Comparison of ENCODE assay signal across 8 cellular contexts in the genomic region with DNA sequence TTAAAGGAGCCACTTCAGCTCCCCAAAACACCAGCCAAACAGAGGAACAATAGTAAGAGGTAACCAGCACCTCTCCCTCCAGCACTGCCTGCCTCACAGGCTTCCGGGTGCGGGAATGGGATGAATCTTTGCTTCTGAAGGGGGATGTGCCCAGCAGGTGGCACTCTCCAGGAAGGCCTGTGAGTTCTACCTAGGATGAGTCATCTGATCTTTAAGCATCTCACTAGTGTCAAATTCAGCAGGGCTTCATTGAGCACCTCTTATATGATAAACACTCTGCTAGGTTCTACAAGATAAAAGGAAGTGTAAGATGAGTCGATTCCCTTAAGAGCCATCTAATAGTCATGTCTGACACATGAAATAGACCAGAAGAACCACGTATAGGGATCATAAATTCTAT.
A peak's percentile ranks its signal among the peaks of the same experiment; 100 is the strongest.
DNase-seq lines count a peak whose midpoint lies in the region; ATAC-seq and TF ChIP-seq lines count a peak whose summit lies in the region.

No MANE protein-coding gene starts in this region.

- H3K27ac Mint-ChIP-seq in activated CD4-positive, alpha-beta memory T cell treated with anti-CD3 and anti-CD28 coated beads for 36 hours = no peak overlapping the region
- no peak overlapping the region for H3K27ac Mint-ChIP-seq in activated CD4-positive, alpha-beta memory T cell treated with anti-CD3 and anti-CD28 coated beads, Interleukin-2, amount 10 ng/mL, durations not matched to agents 7 days and 5 days

- H3K9me3 Mint-ChIP-seq in activated CD4-positive, alpha-beta memory T cell treated with anti-CD3 and anti-CD28 coated beads for 36 hours = no peaks in the 10 kb centered on the region
- H3K9me3 Mint-ChIP-seq in activated CD4-positive, alpha-beta memory T cell treated with anti-CD3 and anti-CD28 coated beads, Interleukin-2, amount 10 ng/mL, durations not matched to agents 7 days and 5 days = no peaks in the 10 kb centered on the region

- peak in 1 of 2 donors; percentile 10 for TF ChIP-seq CTCF in left lung (IDR thresholded peaks at IDR 0.05)

- no peaks in the 10 kb centered on the region for H3K4me1 ChIP-seq in left lung

- H3K36me3 ChIP-seq in left lung = no peaks in the 10 kb centered on the region

- H3K27me3 ChIP-seq in left lung = no peaks in the 10 kb centered on the region

- no peak overlapping the region for H3K4me3 ChIP-seq in left lung

- no peaks in the 10 kb centered on the region for H3K36me3 Mint-ChIP-seq in activated CD4-positive, alpha-beta memory T cell treated with anti-CD3 and anti-CD28 coated beads for 36 hours
- H3K36me3 Mint-ChIP-seq in activated CD4-positive, alpha-beta memory T cell treated with anti-CD3 and anti-CD28 coated beads, Interleukin-2, amount 10 ng/mL, durations not matched to agents 7 days and 5 days (ENCODE audit: low read depth) = no peaks in the 10 kb centered on the region

- peak; percentile 52 for ATAC-seq in left lung
- ATAC-seq in HG03139 (IDR thresholded peaks at IDR 0.05; ENCODE audit: unreplicated experiment) = no peak
- ATAC-seq in GM18511 (IDR thresholded peaks at IDR 0.05; ENCODE audit: unreplicated experiment) = no peak

- no peak overlapping the region for H3K27ac ChIP-seq in left lung

- H3K27me3 Mint-ChIP-seq in activated CD4-positive, alpha-beta memory T cell treated with anti-CD3 and anti-CD28 coated beads for 36 hours = peaks cover 3% of the 10 kb centered on the region
- peaks cover 17% of the 10 kb centered on the region for H3K27me3 Mint-ChIP-seq in activated CD4-positive, alpha-beta memory T cell treated with anti-CD3 and anti-CD28 coated beads, Interleukin-2, amount 10 ng/mL, durations not matched to agents 7 days and 5 days

- intact Hi-C loops in activated CD4-positive, alpha-beta memory T cell treated with anti-CD3 and anti-CD28 coated beads for 36 hours (cut with micrococcal nuclease) = loop anchor here (1.0 kb wide), 1 partner anchor 57 kb away; no protein-coding TSS in a partner anchor
- intact Hi-C loops in left lung (cut with DNase I) = loop anchor here in 1 of 2 donors (10.0 kb wide), 1 partner anchor 62 kb away; no protein-coding TSS in a partner anchor

- POLR2A ChIA-PET in activated CD4-positive, alpha-beta memory T cell treated with anti-CD3 and anti-CD28 coated beads for 36 hours (lab: Charles Lee) = no interaction called here
- POLR2A ChIA-PET in activated CD4-positive, alpha-beta memory T cell treated with anti-CD3 and anti-CD28 coated beads, Interleukin-2, amount 10 ng/mL, durations not matched to agents 7 days and 5 days (lab: Charles Lee) = no interaction called here

- DNase-seq in activated CD4-positive, alpha-beta memory T cell treated with anti-CD3 and anti-CD28 coated beads for 36 hours = peak; percentile 36
- no peak for DNase-seq in activated CD4-positive, alpha-beta memory T cell treated with anti-CD3 and anti-CD28 coated beads, Interleukin-2, amount 10 ng/mL, durations not matched to agents 7 days and 5 days
- DNase-seq in NCI-H1436 treated with DMSO at 0.1 percent for 48 hours (lab: John Stamatoyannopoulos, UW) = peak; percentile 78
- DNase-seq in astrocyte of the hippocampus (ENCODE audit: low read depth, low spot score) = peak; percentile 60
- no peak for DNase-seq in left lung
- DNase-seq in G401 (ENCODE audit: low spot score) = no peak

- in situ Hi-C loops in G401 (cut with HindIII; ENCODE audit: low sequenced_read_pairs) = no loop called here

- H3K4me1 Mint-ChIP-seq in activated CD4-positive, alpha-beta memory T cell treated with anti-CD3 and anti-CD28 coated beads for 36 hours (ENCODE audit: low read depth) = peaks cover 12% of the 10 kb centered on the region
- H3K4me1 Mint-ChIP-seq in activated CD4-positive, alpha-beta memory T cell treated with anti-CD3 and anti-CD28 coated beads, Interleukin-2, amount 10 ng/mL, durations not matched to agents 7 days and 5 days = peaks cover 23% of the 10 kb centered on the region

- CTCF ChIA-PET in activated CD4-positive, alpha-beta memory T cell treated with anti-CD3 and anti-CD28 coated beads for 36 hours (lab: Charles Lee) = interaction anchor here (0.6 to 1.1 kb wide), 3 partner anchors 37 to 67 kb away, joined by 3 to 4 read pairs (median 3); no protein-coding TSS in a partner anchor
- CTCF ChIA-PET in activated CD4-positive, alpha-beta memory T cell treated with anti-CD3 and anti-CD28 coated beads, Interleukin-2, amount 10 ng/mL, durations not matched to agents 7 days and 5 days (lab: Charles Lee) = interaction anchor here (1.3 kb wide), 1 partner anchor 57 kb away, joined by 3 read pairs; no protein-coding TSS in a partner anchor

- no peak overlapping the region for H3K4me3 Mint-ChIP-seq in activated CD4-positive, alpha-beta memory T cell treated with anti-CD3 and anti-CD28 coated beads for 36 hours
- H3K4me3 Mint-ChIP-seq in activated CD4-positive, alpha-beta memory T cell treated with anti-CD3 and anti-CD28 coated beads, Interleukin-2, amount 10 ng/mL, durations not matched to agents 7 days and 5 days = no peak overlapping the region

- no peaks in the 10 kb centered on the region for H3K9me3 ChIP-seq in left lung

Comparison
In these comparisons a context has a peak if more than half of its experiments do, and no peak if none do; other contexts are left out.
1. DNase-seq: peak in activated CD4-positive, alpha-beta memory T cell treated with anti-CD3 and anti-CD28 coated beads for 36 hours (single experiment), NCI-H1436 treated with DMSO at 0.1 percent for 48 hours (single experiment) and astrocyte of the hippocampus (single experiment); none in activated CD4-positive, alpha-beta memory T cell treated with anti-CD3 and anti-CD28 coated beads, Interleukin-2, amount 10 ng/mL, durations not matched to agents 7 days and 5 days (single experiment), left lung (0 of 2) and G401 (single experiment).